In the genomic region with DNA sequence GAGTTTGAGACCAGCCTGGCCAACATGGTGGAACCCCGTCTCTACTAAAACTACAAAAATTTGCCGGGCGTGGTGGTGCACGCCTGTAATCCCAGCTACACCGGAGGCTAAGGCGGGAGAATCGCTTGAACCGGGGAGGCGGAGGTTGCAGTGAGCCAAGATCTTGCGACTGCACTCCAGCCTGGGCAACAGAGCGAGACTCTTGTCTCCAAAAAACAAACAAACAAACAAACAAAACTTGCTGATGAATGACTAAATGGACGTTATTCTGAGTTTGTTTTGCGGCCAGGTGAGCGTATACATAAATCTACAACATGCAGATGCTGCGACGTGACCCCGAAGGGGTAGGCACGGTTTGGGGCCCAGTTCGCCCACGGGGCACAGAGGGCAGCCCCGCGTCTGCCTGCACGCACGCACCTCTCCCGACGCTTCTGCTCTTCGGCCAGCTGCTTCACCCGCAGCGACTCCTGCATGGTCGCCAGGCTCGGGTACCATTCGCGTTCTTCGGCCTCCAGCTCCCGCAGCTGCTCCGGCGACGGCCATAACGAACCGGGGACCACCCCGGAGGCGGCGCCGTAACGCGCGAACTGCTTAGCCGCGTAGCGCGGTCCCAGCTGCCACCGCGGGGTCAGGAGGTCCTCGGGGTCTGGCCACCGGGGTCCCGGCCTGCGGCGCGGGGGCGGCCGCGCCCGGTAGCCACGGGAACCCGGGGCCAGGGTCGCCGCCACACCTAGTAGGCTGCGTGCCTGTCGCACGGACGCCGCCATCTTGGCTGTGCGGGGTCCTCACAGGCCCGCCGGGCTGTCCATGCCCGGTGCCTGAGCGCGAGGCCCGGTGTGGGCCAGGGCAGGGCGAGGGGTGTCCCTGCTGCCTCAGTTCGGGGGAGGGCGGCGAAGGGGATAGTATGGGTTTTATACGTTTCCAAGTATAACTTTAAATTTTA, we compare ENCODE assay signal across 8 cellular contexts. TPM values are rescaled to one million over a fixed set of nuclear protein-coding genes. Genes with fewer than 3 reads are reported as not detected.
A peak's percentile ranks its signal among the peaks of the same experiment; 100 is the strongest.
DNase-seq lines count a peak whose midpoint lies in the region; ATAC-seq, FAIRE-seq and TF ChIP-seq lines count a peak whose summit lies in the region.

GADD45GIP1 (minus strand) TSS at position 778 of the 943 bp plus-strand sequence; CDS start at position 767, 11 bp downstream.

- peak within 1 kb of the TSS; percentile 90 for H3K4me2 ChIP-seq in fibroblast of lung (ENCODE audit: extremely low read depth, insufficient read depth, low read length)

- peak within 1 kb of the TSS; percentile 81 to 93 (median 88) for H3K4me3 Mint-ChIP-seq in naive thymus-derived CD4-positive, alpha-beta T cell
- H3K4me3 Mint-ChIP-seq in stimulated activated naive B cell treated with anti-CD40 and anti-IgM and Interleukin-4, amounts not matched to agents 10 μg/mL and 1 μg/mL and 100 μg/mL, for 72 hours: peak within 1 kb of the TSS; percentile 95 to 96

- FAIRE-seq in HTR-8/SVneo (lab: Jason Lieb, UNC): peak; percentile 60

- peaks cover 0 to 6% (median under 1%) of the 10 kb centered on the region in 5 donors for H3K36me3 Mint-ChIP-seq in naive thymus-derived CD4-positive, alpha-beta T cell
- peaks cover 18 to 36% of the 10 kb centered on the region in 2 donors for H3K36me3 Mint-ChIP-seq in stimulated activated naive B cell treated with anti-CD40 and anti-IgM and Interleukin-4, amounts not matched to agents 10 μg/mL and 1 μg/mL and 100 μg/mL, for 72 hours

- H3K4me1 Mint-ChIP-seq in naive thymus-derived CD4-positive, alpha-beta T cell: peaks cover 16 to 29% (median 22%) of the 10 kb centered on the region in 7 donors
- H3K4me1 Mint-ChIP-seq in stimulated activated naive B cell treated with anti-CD40 and anti-IgM and Interleukin-4, amounts not matched to agents 10 μg/mL and 1 μg/mL and 100 μg/mL, for 72 hours: peaks cover 32 to 41% of the 10 kb centered on the region in 2 donors

- H3K36me3 ChIP-seq in fibroblast of lung (ENCODE audit: control insufficient read depth, insufficient read depth, low read length): peaks cover 10% of the 10 kb centered on the region
- peaks cover 0 to 28% (median 6%) of the 10 kb centered on the region in 3 experiments for H3K36me3 ChIP-seq in naive thymus-derived CD4-positive, alpha-beta T cell (ENCODE audit: control insufficient read depth in 2 of 3, insufficient read depth in 3 of 3, low read length in 3 of 3)

- CTCF ChIA-PET in naive thymus-derived CD4-positive, alpha-beta T cell (lab: Charles Lee): interaction anchor here (1.0 to 2.1 kb wide), 3 partner anchors 8 to 72 kb away, joined by 3 to 13 read pairs (median 4); no protein-coding TSS in a partner anchor

- no peaks in the 10 kb centered on the region for H3K27me3 ChIP-seq in fibroblast of lung (ENCODE audit: control insufficient read depth, insufficient read depth, low read length)
- H3K27me3 ChIP-seq in naive thymus-derived CD4-positive, alpha-beta T cell (ENCODE audit: control insufficient read depth in 2 of 2, insufficient read depth in 2 of 2, low read length in 2 of 2): no peaks in the 10 kb centered on the region

- H3K9me3 ChIP-seq in fibroblast of lung (ENCODE audit: control insufficient read depth, insufficient read depth, low read depth, low read length): no peaks in the 10 kb centered on the region
- no peaks in the 10 kb centered on the region for H3K9me3 ChIP-seq in naive thymus-derived CD4-positive, alpha-beta T cell (ENCODE audit: control insufficient read depth in 2 of 3, low read length in 3 of 3)

- H4K20me1 ChIP-seq in fibroblast of lung (ENCODE audit: control insufficient read depth, extremely low read depth, insufficient read depth, low read length): no peaks in the 10 kb centered on the region

- no peaks in the 10 kb centered on the region for H3K27me3 Mint-ChIP-seq in naive thymus-derived CD4-positive, alpha-beta T cell
- H3K27me3 Mint-ChIP-seq in stimulated activated naive B cell treated with anti-CD40 and anti-IgM and Interleukin-4, amounts not matched to agents 10 μg/mL and 1 μg/mL and 100 μg/mL, for 72 hours: no peaks in the 10 kb centered on the region

- H3K9me3 Mint-ChIP-seq in naive thymus-derived CD4-positive, alpha-beta T cell: no peaks in the 10 kb centered on the region
- no peaks in the 10 kb centered on the region for H3K9me3 Mint-ChIP-seq in stimulated activated naive B cell treated with anti-CD40 and anti-IgM and Interleukin-4, amounts not matched to agents 10 μg/mL and 1 μg/mL and 100 μg/mL, for 72 hours

- H3K4me3 ChIP-seq in fibroblast of lung (replicated peaks in 1 of 4; ENCODE audit: control extremely low read depth in 1 of 4, insufficient read depth in 1 of 4, low read depth in 3 of 4, low read length in 4 of 4): peak within 1 kb of the TSS; percentile 72 to 93 (median 84)
- peak within 1 kb of the TSS; percentile 84 for H3K4me3 ChIP-seq in naive thymus-derived CD4-positive, alpha-beta T cell (ENCODE audit: low read length)

- intact Hi-C loops in naive thymus-derived CD4-positive, alpha-beta T cell (cut with micrococcal nuclease): loop anchor here (1.0 to 2.0 kb wide), 6 partner anchors 9 to 66 kb away; partner anchors contain the start of genes RAD23A (in 2 of the 2), SYCE2 (in 2 of the 2), CALR (in 1 of the 2) and FARSA (in 1 of the 2)

- H3K4me1 ChIP-seq in fibroblast of lung (ENCODE audit: control insufficient read depth, extremely low read depth, insufficient read depth, low read length): peaks cover 17% of the 10 kb centered on the region
- H3K4me1 ChIP-seq in naive thymus-derived CD4-positive, alpha-beta T cell (ENCODE audit: control insufficient read depth in 2 of 2, insufficient read depth in 2 of 2, low read length in 2 of 2): peaks cover 0 to 11% of the 10 kb centered on the region in 2 donors

- no peak for TF ChIP-seq CTCF in fibroblast of lung (conservative IDR thresholded peaks at IDR 0.05 in 1 of 2, IDR thresholded peaks at IDR 0.05 in 1 of 2; ENCODE audit: low read depth in 1 of 2, low read length in 2 of 2)

- peak within 1 kb of the TSS; percentile 78 to 94 (median 91) for H3K27ac Mint-ChIP-seq in naive thymus-derived CD4-positive, alpha-beta T cell
- peak within 1 kb of the TSS; percentile 100 for H3K27ac Mint-ChIP-seq in stimulated activated naive B cell treated with anti-CD40 and anti-IgM and Interleukin-4, amounts not matched to agents 10 μg/mL and 1 μg/mL and 100 μg/mL, for 72 hours

- H3K79me2 ChIP-seq in fibroblast of lung (ENCODE audit: control insufficient read depth, insufficient read depth, low read length): peaks cover 37% of the 10 kb centered on the region

- POLR2A ChIA-PET in naive thymus-derived CD4-positive, alpha-beta T cell (lab: Charles Lee): interaction anchor here (0.6 to 3.6 kb wide), 11 partner anchors 9 to 219 kb away, joined by 3 to 22 read pairs (median 5); partner anchors contain the start of genes CALR, GCDH, GET3 and RAD23A

- H3K9ac ChIP-seq in fibroblast of lung (ENCODE audit: insufficient read depth, low read length): peak within 1 kb of the TSS; percentile 77

- peak within 1 kb of the TSS; percentile 81 for H2AFZ ChIP-seq in fibroblast of lung (ENCODE audit: low read length)

- peak; percentile 83 for ATAC-seq in GM18909 (IDR thresholded peaks at IDR 0.05; ENCODE audit: poor library complexity, unreplicated experiment)
- ATAC-seq in naive thymus-derived CD4-positive, alpha-beta T cell: peak; percentile 99
- ATAC-seq in stimulated activated naive B cell treated with anti-CD40 and anti-IgM and Interleukin-4, amounts not matched to agents 10 μg/mL and 1 μg/mL and 100 μg/mL, for 72 hours (replicated peaks): peak; percentile 93 to 95

- peak within 1 kb of the TSS; percentile 77 for H3K27ac ChIP-seq in fibroblast of lung (ENCODE audit: insufficient read depth, low read length)
- H3K27ac ChIP-seq in naive thymus-derived CD4-positive, alpha-beta T cell (ENCODE audit: low read depth, low read length): peak within 1 kb of the TSS; percentile 81

- peak; percentile 90 for DNase-seq in AG08396 (ENCODE audit: low spot score)
- DNase-seq in HTR-8/SVneo (ENCODE audit: insufficient read length, low spot score): peak; percentile 87
- DNase-seq in RPMI7951 (ENCODE audit: low read depth): peak; percentile 79
- peak; percentile 65 to 69 for DNase-seq in activated T-helper 1 cell treated with anti-CD3 and anti-CD28 coated beads, Interleukin-2, amount 50 U/mL, for 16 hours (ENCODE audit: low read depth in 1 of 2, low spot score in 1 of 2)
- DNase-seq in fibroblast of lung (ENCODE audit: low read depth in 2 of 2): peak; percentile 73 to 77
- peak; percentile 68 to 84 (median 80) for DNase-seq in naive thymus-derived CD4-positive, alpha-beta T cell
- DNase-seq in stimulated activated naive B cell treated with anti-CD40 and anti-IgM and Interleukin-4, amounts not matched to agents 10 μg/mL and 1 μg/mL and 100 μg/mL, for 72 hours: peak; percentile 84

RNA-seq across cellular contexts. Expression of gene GADD45GIP1, which starts in this region (rescaled TPM):
- total RNA-seq in RPMI7951 (2014; rRNA removed; shearing (Covaris generic)): 41.2 and 65.1 TPM in 2 replicates
- total RNA-seq in fibroblast of lung: 17.7 and 19.7 TPM in 2 replicates
- polyA plus RNA-seq in fibroblast of lung: 19.5 and 28.2 TPM in 2 replicates
- 51.3 and 70.6 TPM in 2 replicates for polyA plus RNA-seq in fibroblast of lung (2012)
- polyA minus RNA-seq in fibroblast of lung (ENCODE audit: low replicate concordance): 2.0 and 6.3 TPM in 2 replicates
- 10 to 100 TPM in 4 of 5 experiments, 1 to 10 TPM in 1; 8.5 to 17.0 (median 13.8) TPM for total RNA-seq in naive thymus-derived CD4-positive, alpha-beta T cell
- 10 to 100 TPM; 58.1 to 60.3 TPM for polyA plus RNA-seq in naive thymus-derived CD4-positive, alpha-beta T cell

Comparison
In these comparisons a context has a peak if more than half of its experiments do, and no peak if none do; other contexts are left out.
1. Peak in every context shown above with its lines: DNase-seq, ATAC-seq, H3K4me3 ChIP-seq and H3K27ac ChIP-seq.